In the genomic region with DNA sequence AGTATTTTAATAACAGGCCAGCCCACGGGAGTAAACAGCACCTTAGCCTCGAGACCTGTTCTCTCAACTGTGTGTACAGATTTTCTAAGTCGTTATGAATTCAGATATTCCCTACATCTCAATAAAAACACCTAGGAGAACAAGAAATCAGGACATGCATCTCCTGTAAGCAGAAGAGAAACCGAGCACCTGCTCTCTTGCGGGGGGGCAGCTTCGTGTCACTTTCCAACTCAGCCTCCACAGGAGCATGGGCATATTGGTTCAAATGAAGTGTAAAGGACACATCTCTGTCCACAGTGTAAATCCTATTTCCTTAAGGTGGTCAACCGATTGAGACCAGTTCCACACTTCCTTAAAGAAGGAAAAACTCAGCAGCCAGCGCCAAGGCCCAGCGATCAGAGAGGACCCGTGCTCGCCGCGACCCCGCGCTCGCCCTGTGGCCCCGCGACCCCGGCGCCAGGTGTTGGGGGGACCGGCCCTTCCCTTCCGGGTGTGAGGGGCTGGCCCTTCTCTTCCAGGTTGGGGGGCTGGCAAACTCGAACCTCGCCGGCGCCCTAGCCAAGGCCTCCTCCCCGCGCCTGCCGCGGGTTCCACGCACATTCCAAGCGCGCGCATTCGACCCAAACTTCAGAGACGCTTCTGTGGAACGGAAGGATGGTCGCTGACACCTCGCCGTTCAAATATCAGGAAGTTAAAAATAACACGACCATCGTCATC, we compare ENCODE assay signal across 9 cellular contexts. TPM values are rescaled to one million over a fixed set of nuclear protein-coding genes. Genes with fewer than 3 reads are reported as not detected.
DNase-seq lines count a peak whose midpoint lies in the region; ATAC-seq and TF ChIP-seq lines count a peak whose summit lies in the region.
"Had no signal": no experiment of that assay in that cellular context is flagged by ENCODE, and none has a peak within 500 bp of the region (broad histone marks: within the 10 kb centered on the region; RNA-seq: fewer than 3 reads in every experiment).

No MANE protein-coding gene starts in this region.

- H3K9me3 ChIP-seq in endocrine pancreas (ENCODE audit: control insufficient read depth, low read length) = no peaks in the 10 kb centered on the region

- no peaks in the 10 kb centered on the region for H3K27me3 ChIP-seq in endocrine pancreas (ENCODE audit: control insufficient read depth, insufficient read depth, low read length)

- DNase-seq in AG10803 (ENCODE audit: low read depth) (no peak), amniotic stem cell (lab: John Stamatoyannopoulos, UW) (no peak), mucosa of gallbladder (ENCODE audit: low spot score) (no peak)
- no peak for DNase-seq in Jurkat, Clone E6-1 (ENCODE audit: low read depth, low spot score)

- H3K4me1 ChIP-seq in endocrine pancreas (ENCODE audit: control insufficient read depth, insufficient read depth, low read length) = peaks cover 33% of the 10 kb centered on the region

- no peak for TF ChIP-seq CTCF in AG10803 (conservative IDR thresholded peaks at IDR 0.05; ENCODE audit: low read length)
- TF ChIP-seq CTCF in nephron (IDR thresholded peaks at IDR 0.05; ENCODE audit: unreplicated experiment in 3 of 3) = no peak

- peak overlapping the region; percentile 83 for H3K9ac ChIP-seq in endocrine pancreas (ENCODE audit: control insufficient read depth, insufficient read depth, low read length)
- H3K9ac ChIP-seq: KMS-11 had no signal

- peaks cover 12% of the 10 kb centered on the region for H3K9me3 Mint-ChIP-seq in nephron

- no peaks in the 10 kb centered on the region for H3K27me3 Mint-ChIP-seq in nephron (ENCODE audit: low read depth)

- H3K4me3 ChIP-seq in AG10803 (ENCODE audit: low read length) (peak overlapping the region; percentile 90), endocrine pancreas (ENCODE audit: control insufficient read depth, insufficient read depth, low read length) (peak overlapping the region; percentile 65)
- peak overlapping the region; percentile 66 for H3K4me3 ChIP-seq in Jurkat, Clone E6-1 (ENCODE audit: low read length)

- no peak for ATAC-seq in HG03280 (IDR thresholded peaks at IDR 0.05; ENCODE audit: unreplicated experiment)
- no peak for ATAC-seq in HG03095 (IDR thresholded peaks at IDR 0.05; ENCODE audit: unreplicated experiment)

- peak overlapping the region; percentile 57 to 80 (median 76) for H3K27ac Mint-ChIP-seq in nephron

- H3K36me3 ChIP-seq in endocrine pancreas (ENCODE audit: control insufficient read depth, insufficient read depth, low read length) = no peaks in the 10 kb centered on the region

- H3K36me3 Mint-ChIP-seq in nephron (ENCODE audit: low read depth) = peaks cover 50% of the 10 kb centered on the region

- H3K4me1 Mint-ChIP-seq in nephron = peaks cover 31% of the 10 kb centered on the region

- H3K4me3 Mint-ChIP-seq in nephron = peak overlapping the region; percentile 84 to 95 (median 88)

RNA-seq across cellular contexts. Expression of gene SH3YL1, which starts 0.7 kb away (rescaled TPM):
- polyA plus RNA-seq in Jurkat, Clone E6-1 (2012; ENCODE audit: insufficient read depth, insufficient read length) = 51.0 TPM
- total RNA-seq in mucosa of gallbladder = 196 TPM

RNA-seq across cellular contexts. Expression of gene ACP1, which starts 1.6 kb away (rescaled TPM):
- polyA plus RNA-seq in Jurkat, Clone E6-1 (2012; ENCODE audit: insufficient read depth, insufficient read length) = 281 TPM
- total RNA-seq in mucosa of gallbladder = 95.0 TPM

RNA-seq across cellular contexts. Expression of gene ALKAL2, which starts 24.7 kb away (rescaled TPM):
- 9.0 TPM for polyA plus RNA-seq in Jurkat, Clone E6-1 (2012; ENCODE audit: insufficient read depth, insufficient read length)
- 69.5 TPM for total RNA-seq in mucosa of gallbladder
